Comparison of ENCODE assay signal across 8 cellular contexts in the genomic region with DNA sequence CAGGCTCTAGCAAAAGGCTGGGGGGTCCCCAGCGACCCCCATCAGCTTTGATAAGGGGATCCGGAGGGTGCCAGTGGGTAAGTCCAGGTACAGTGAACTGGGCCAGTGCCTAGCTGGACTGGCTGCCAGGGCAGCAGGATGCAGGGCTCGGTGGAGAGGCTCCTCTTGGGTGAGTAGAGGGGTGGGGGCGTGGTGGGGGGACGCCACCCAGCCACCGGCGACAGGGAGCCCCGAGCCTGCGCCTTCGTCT. TPM values are rescaled to one million over a fixed set of nuclear protein-coding genes. Genes with fewer than 3 reads are reported as not detected.
DNase-seq lines count a peak whose midpoint lies in the region; TF ChIP-seq lines count a peak whose summit lies in the region.

No MANE protein-coding gene starts in this region.

- peak overlapping the region; percentile 54 to 73 (median 62) for H3K4me3 ChIP-seq in BLaER1 treated with 17β-estradiol and CSF1 and Interleukin-3, amounts not matched to agents 10 nM and 100 nM
- peak overlapping the region; percentile 45 for H3K4me3 ChIP-seq in NT2/D1 (ENCODE audit: insufficient read length, low read depth)
- no peak overlapping the region for H3K4me3 ChIP-seq in neuron (ENCODE audit: low read length)

- H2AFZ ChIP-seq in neuron (ENCODE audit: low read depth, low read length): peak overlapping the region; percentile 82

- H3K4me1 ChIP-seq in BLaER1 treated with 17β-estradiol and CSF1 and Interleukin-3, amounts not matched to agents 10 nM and 100 nM: peaks cover 65 to 93% (median 86%) of the 10 kb centered on the region in 10 experiments
- peaks cover 22% of the 10 kb centered on the region for H3K4me1 ChIP-seq in NT2/D1 (ENCODE audit: insufficient read depth, insufficient read length)
- no peaks in the 10 kb centered on the region for H3K4me1 ChIP-seq in neuron (ENCODE audit: insufficient read depth, low read length)

- H3K4me3 Mint-ChIP-seq in endothelial cell (ENCODE audit: unreplicated experiment): peak overlapping the region; percentile 93

- TF ChIP-seq CTCF in endothelial cell (IDR thresholded peaks at IDR 0.05; ENCODE audit: unreplicated experiment): no peak

- H4K20me1 ChIP-seq in BLaER1 treated with 17β-estradiol and CSF1 and Interleukin-3, amounts not matched to agents 10 nM and 100 nM: no peaks in the 10 kb centered on the region

- H3K4me2 ChIP-seq in BLaER1 treated with 17β-estradiol and CSF1 and Interleukin-3, amounts not matched to agents 10 nM and 100 nM: peak overlapping the region; percentile 94 to 100 (median 97)

- peaks cover 45% of the 10 kb centered on the region for H3K36me3 Mint-ChIP-seq in endothelial cell (ENCODE audit: low read depth, unreplicated experiment)

- peak overlapping the region; percentile 93 for H3K27ac Mint-ChIP-seq in endothelial cell (ENCODE audit: unreplicated experiment)

- no peaks in the 10 kb centered on the region for H3K36me3 ChIP-seq in BLaER1 treated with 17β-estradiol and CSF1 and Interleukin-3, amounts not matched to agents 10 nM and 100 nM
- no peaks in the 10 kb centered on the region for H3K36me3 ChIP-seq in NT2/D1 (ENCODE audit: insufficient read depth, insufficient read length, low read length)
- H3K36me3 ChIP-seq in neuron (ENCODE audit: insufficient read depth, low read length): no peaks in the 10 kb centered on the region

- no peaks in the 10 kb centered on the region for H3K9me3 ChIP-seq in BLaER1 treated with 17β-estradiol and CSF1 and Interleukin-3, amounts not matched to agents 10 nM and 100 nM (replicated peaks in 1 of 11)
- H3K9me3 ChIP-seq in NT2/D1 (ENCODE audit: insufficient read depth, low read length): no peaks in the 10 kb centered on the region
- H3K9me3 ChIP-seq in neuron (ENCODE audit: low read length): no peaks in the 10 kb centered on the region

- H3K27me3 Mint-ChIP-seq in endothelial cell (ENCODE audit: unreplicated experiment): peaks cover 25% of the 10 kb centered on the region

- H3K9ac ChIP-seq in BLaER1 treated with 17β-estradiol and CSF1 and Interleukin-3, amounts not matched to agents 10 nM and 100 nM: peak overlapping the region; percentile 66 to 83 (median 77)
- peak overlapping the region; percentile 77 for H3K9ac ChIP-seq in NT2/D1 (ENCODE audit: insufficient read length, low read depth)

- peaks cover 78% of the 10 kb centered on the region for H3K4me1 Mint-ChIP-seq in endothelial cell (ENCODE audit: unreplicated experiment)

- no peak for DNase-seq in NT2/D1 (ENCODE audit: low read depth, low spot score)
- DNase-seq in endothelial cell (ENCODE audit: low spot score): no peak
- DNase-seq in A172 (ENCODE audit: low spot score): no peak
- DNase-seq in CD1c-positive myeloid dendritic cell (ENCODE audit: extremely low spot score): no peak
- DNase-seq in Kasumi-1 (lab: John Stamatoyannopoulos, UW): no peak
- DNase-seq in NCI-H748 treated with DMSO at 0.1 percent for 48 hours (lab: John Stamatoyannopoulos, UW): no peak

- no peaks in the 10 kb centered on the region for H3K27me3 ChIP-seq in BLaER1 treated with 17β-estradiol and CSF1 and Interleukin-3, amounts not matched to agents 10 nM and 100 nM
- H3K27me3 ChIP-seq in NT2/D1 (ENCODE audit: insufficient read depth, insufficient read length): peaks cover 15% of the 10 kb centered on the region
- H3K27me3 ChIP-seq in neuron (ENCODE audit: insufficient read depth, low read length): peaks cover 5% of the 10 kb centered on the region

- H3K27ac ChIP-seq in BLaER1 treated with 17β-estradiol and CSF1 and Interleukin-3, amounts not matched to agents 10 nM and 100 nM: peak overlapping the region; percentile 66 to 88 (median 80); a peak in 21 of 22 replicates

- H3K9me3 Mint-ChIP-seq in endothelial cell (ENCODE audit: unreplicated experiment): no peaks in the 10 kb centered on the region

RNA-seq across cellular contexts. Expression of gene RAPGEF3, which starts 0.2 kb away (rescaled TPM):
- 81.5 TPM for total RNA-seq in endothelial cell (ENCODE audit: unreplicated experiment)
- total RNA-seq in A172 (2014; rRNA removed; shearing (Covaris generic)): 1.3 and 1.4 TPM in 2 replicates

RNA-seq across cellular contexts. Expression of gene SLC48A1, which starts 14.5 kb away (rescaled TPM):
- total RNA-seq in endothelial cell (ENCODE audit: unreplicated experiment): 65.5 TPM
- 4.3 and 10.0 TPM in 2 replicates for total RNA-seq in A172 (2014; rRNA removed; shearing (Covaris generic))

RNA-seq across cellular contexts. Expression of gene ENDOU, which starts 33.2 kb away (rescaled TPM):
- total RNA-seq in endothelial cell (ENCODE audit: unreplicated experiment): 1.6 TPM
- not detected in 2 replicates for total RNA-seq in A172 (2014; rRNA removed; shearing (Covaris generic))

RNA-seq across cellular contexts. Expression of gene RPAP3, which starts 52.7 kb away (rescaled TPM):
- total RNA-seq in endothelial cell (ENCODE audit: unreplicated experiment): 36.8 TPM
- total RNA-seq in A172 (2014; rRNA removed; shearing (Covaris generic)): 27.7 and 44.8 TPM in 2 replicates

Comparison
In these comparisons a context has a peak if more than half of its experiments do, and no peak if none do; other contexts are left out.
1. RNA of gene RAPGEF3, which starts 0.2 kb away (total RNA-seq): 81.5 TPM in endothelial cell (single experiment); 1.3 to 1.4 TPM in A172; every median in the first group is over 10 times any median in the second.